Comparison of ENCODE assay signal across 1 cellular context in genomic region chr15:73899197-73900128, GRCh38.
TF ChIP-seq lines count a peak whose summit lies in the region.

No MANE protein-coding gene starts in this region.

TF ChIP-seq in K562, 482 proteins besides CTCF, POLR2A, EP300 and RAD21:
- TF ChIP-seq ZNF609 (CRISPR knock-in tag; IDR thresholded peaks at IDR 0.05; ENCODE audit: borderline replicate concordance) (no peak), SPI1 (IDR thresholded peaks at IDR 0.05; ENCODE audit: borderline replicate concordance, low read depth, low read length) (peak; percentile 40; the same call in 1 of the 2 replicates)
